33 cellular contexts compared by ENCODE assay signal in genomic region chr22:41936894-41937169, GRCh38. TPM values are rescaled to one million over a fixed set of nuclear protein-coding genes. Genes with fewer than 3 reads are reported as not detected.
DNase-seq lines count a peak whose midpoint lies in the region; ATAC-seq and TF ChIP-seq lines count a peak whose summit lies in the region.
"Had no signal": no experiment of that assay in that cellular context is flagged by ENCODE, and none has a peak within 500 bp of the region (broad histone marks: within the 10 kb centered on the region; RNA-seq: fewer than 3 reads in every experiment).

No MANE protein-coding gene starts in this region.

- no peaks in the 10 kb centered on the region for H3K9me2 ChIP-seq in SU-DHL-6 (replicated peaks; ENCODE audit: insufficient read depth, low read length)

- no peak for DNase-seq in activated CD4-positive, alpha-beta memory T cell treated with anti-CD3 and anti-CD28 coated beads for 36 hours
- no peak for DNase-seq in activated CD4-positive, alpha-beta memory T cell treated with anti-CD3 and anti-CD28 coated beads, Interleukin-2, amount 10 ng/mL, durations not matched to agents 7 days and 5 days
- DNase-seq in GM12865 (ENCODE audit: low read depth): no peak
- no peak for DNase-seq in neural crest cell (ENCODE audit: low read depth, low spot score)
- no peak for DNase-seq in dorsolateral prefrontal cortex
- no peak for DNase-seq in activated CD4-positive, alpha-beta T cell treated with anti-CD3 and anti-CD28 coated beads for 4 hours
- DNase-seq: activated CD4-positive, alpha-beta T cell treated with anti-CD3 and anti-CD28 coated beads, Interleukin-2, amount 10 ng/mL, durations not matched to agents 24 days and 14 days; CD4-positive, alpha-beta memory T cell; heart right ventricle; kidney; midbrain; MV-4-11; naive thymus-derived CD4-positive, alpha-beta T cell; NCI-H1436 treated with DMSO at 0.1 percent for 48 hours; NCI-H345; nucleus accumbens; SJCRH30; stimulated activated CD4-positive, alpha-beta T cell treated with anti-CD3 and anti-CD28 coated beads, Interleukin-12 subunit alpha, Interleukin-12 subunit beta, amount 100 ng/mL, for 4 hours; stimulated activated CD4-positive, alpha-beta T cell treated with anti-CD3 and anti-CD28 coated beads, Interleukin-4, amount 100 ng/mL, for 1 hour; substantia nigra; T1000; trophoblast cell had no signal

- H3K4me3 ChIP-seq in GM12865 (ENCODE audit: low read depth, low read length) (peak overlapping the region; percentile 1; the same call in 1 of the 2 replicates), SU-DHL-6 (ENCODE audit: insufficient read depth, low read length, poor library complexity, severe bottlenecking) (no peak overlapping the region), dorsolateral prefrontal cortex (no peak overlapping the region)
- H3K4me3 ChIP-seq: breast epithelium, heart right ventricle, SJCRH30 had no signal

- H3K4me1 Mint-ChIP-seq in activated CD4-positive, alpha-beta memory T cell treated with anti-CD3 and anti-CD28 coated beads for 36 hours (ENCODE audit: low read depth): peaks cover 35% of the 10 kb centered on the region
- H3K4me1 Mint-ChIP-seq in activated CD4-positive, alpha-beta memory T cell treated with anti-CD3 and anti-CD28 coated beads, Interleukin-2, amount 10 ng/mL, durations not matched to agents 7 days and 5 days: peaks cover 33% of the 10 kb centered on the region
- H3K4me1 Mint-ChIP-seq in neural crest cell: peaks cover 24% of the 10 kb centered on the region

- H3F3A ChIP-seq in SU-DHL-6 (ENCODE audit: insufficient read depth): peaks cover 61% of the 10 kb centered on the region

- H3K27ac ChIP-seq in SU-DHL-6 (ENCODE audit: low read depth, low read length): peak overlapping the region; percentile 93
- H3K27ac ChIP-seq in dorsolateral prefrontal cortex: no peak overlapping the region
- H3K27ac ChIP-seq: 22Rv1, breast epithelium, heart right ventricle, SJCRH30, VCaP had no signal

- H3K27me3 ChIP-seq in SU-DHL-6 (ENCODE audit: low read length): no peaks in the 10 kb centered on the region
- no peaks in the 10 kb centered on the region for H3K27me3 ChIP-seq in dorsolateral prefrontal cortex
- H3K27me3 ChIP-seq: breast epithelium, heart right ventricle, SJCRH30 had no signal

- ATAC-seq in GM21528 (IDR thresholded peaks at IDR 0.05; ENCODE audit: low FRiP score, unreplicated experiment): no peak
- ATAC-seq: HCT116; heart right ventricle; naive thymus-derived CD4-positive, alpha-beta T cell; sciatic nerve had no signal

- no peak overlapping the region for H2AFZ ChIP-seq in SU-DHL-6 (ENCODE audit: low read depth, low read length, severe bottlenecking)

- peak overlapping the region; percentile 40 for H3K27ac Mint-ChIP-seq in activated CD4-positive, alpha-beta memory T cell treated with anti-CD3 and anti-CD28 coated beads for 36 hours
- no peak overlapping the region for H3K27ac Mint-ChIP-seq in activated CD4-positive, alpha-beta memory T cell treated with anti-CD3 and anti-CD28 coated beads, Interleukin-2, amount 10 ng/mL, durations not matched to agents 7 days and 5 days
- peak overlapping the region; percentile 88 for H3K27ac Mint-ChIP-seq in neural crest cell (ENCODE audit: unreplicated experiment)
- H3K27ac Mint-ChIP-seq: activated CD4-positive, alpha-beta T cell treated with anti-CD3 and anti-CD28 coated beads, Interleukin-2, amount 10 ng/mL, durations not matched to agents 24 days and 14 days; activated naive CD4-positive, alpha-beta T cell treated with anti-CD3 and anti-CD28 coated beads, Interleukin-2, amount 50 U/mL, for 24 hours; progenitor cell of endocrine pancreas had no signal

- H3K4me3 Mint-ChIP-seq in activated CD4-positive, alpha-beta memory T cell treated with anti-CD3 and anti-CD28 coated beads for 36 hours: no peak overlapping the region
- H3K4me3 Mint-ChIP-seq in activated CD4-positive, alpha-beta memory T cell treated with anti-CD3 and anti-CD28 coated beads, Interleukin-2, amount 10 ng/mL, durations not matched to agents 7 days and 5 days: no peak overlapping the region
- no peak overlapping the region for H3K4me3 Mint-ChIP-seq in neural crest cell
- H3K4me3 Mint-ChIP-seq: activated CD4-positive, alpha-beta T cell treated with anti-CD3 and anti-CD28 coated beads, Interleukin-2, amount 10 ng/mL, durations not matched to agents 24 days and 14 days; activated naive CD4-positive, alpha-beta T cell treated with anti-CD3 and anti-CD28 coated beads, Interleukin-2, amount 50 U/mL, for 24 hours had no signal

- 0 out of 2 replicates have a peak, but pooled peaks cover 6% of the 10 kb centered on the region for H3K36me3 ChIP-seq in SU-DHL-6 (ENCODE audit: low read length)
- H3K36me3 ChIP-seq: breast epithelium had no signal

- no peaks in the 10 kb centered on the region for H3K9me3 Mint-ChIP-seq in activated CD4-positive, alpha-beta memory T cell treated with anti-CD3 and anti-CD28 coated beads for 36 hours
- no peaks in the 10 kb centered on the region for H3K9me3 Mint-ChIP-seq in activated CD4-positive, alpha-beta memory T cell treated with anti-CD3 and anti-CD28 coated beads, Interleukin-2, amount 10 ng/mL, durations not matched to agents 7 days and 5 days
- H3K9me3 Mint-ChIP-seq in neural crest cell: no peaks in the 10 kb centered on the region
- H3K9me3 Mint-ChIP-seq: activated CD4-positive, alpha-beta T cell treated with anti-CD3 and anti-CD28 coated beads, Interleukin-2, amount 10 ng/mL, durations not matched to agents 24 days and 14 days; activated naive CD4-positive, alpha-beta T cell treated with anti-CD3 and anti-CD28 coated beads, Interleukin-2, amount 50 U/mL, for 24 hours had no signal

- H4K20me1 ChIP-seq in SU-DHL-6 (ENCODE audit: low read depth, low read length): no peaks in the 10 kb centered on the region

- peaks cover 44% of the 10 kb centered on the region for H3K36me3 Mint-ChIP-seq in activated CD4-positive, alpha-beta memory T cell treated with anti-CD3 and anti-CD28 coated beads for 36 hours
- peaks cover 47% of the 10 kb centered on the region for H3K36me3 Mint-ChIP-seq in activated CD4-positive, alpha-beta memory T cell treated with anti-CD3 and anti-CD28 coated beads, Interleukin-2, amount 10 ng/mL, durations not matched to agents 7 days and 5 days (ENCODE audit: low read depth)
- H3K36me3 Mint-ChIP-seq in neural crest cell (ENCODE audit: low read depth): peaks cover 2% of the 10 kb centered on the region
- H3K36me3 Mint-ChIP-seq: activated naive CD4-positive, alpha-beta T cell treated with anti-CD3 and anti-CD28 coated beads, Interleukin-2, amount 50 U/mL, for 24 hours had no signal

- TF ChIP-seq CTCF in GM12865 (IDR thresholded peaks at IDR 0.05; ENCODE audit: insufficient read depth, low read depth, low read length, missing control alignments) (no peak), SU-DHL-6 (IDR thresholded peaks at IDR 0.05; ENCODE audit: insufficient read depth, low read length, poor library complexity, severe bottlenecking) (no peak), neural crest cell (conservative IDR thresholded peaks at IDR 0.05) (no peak), dorsolateral prefrontal cortex (IDR thresholded peaks at IDR 0.05 in 54 of 56, conservative IDR thresholded peaks at IDR 0.05 in 2 of 56; ENCODE audit: low read depth in 1 of 56, partially characterized antibody in 56 of 56) (no peak)

- POLR2A ChIA-PET in activated CD4-positive, alpha-beta memory T cell treated with anti-CD3 and anti-CD28 coated beads for 36 hours (lab: Charles Lee): interaction anchor here (1.6 to 3.5 kb wide), 2 partner anchors 11 to 17 kb away, joined by 5 to 22 read pairs; partner anchors contain the start of gene TNFRSF13C
- POLR2A ChIA-PET in activated CD4-positive, alpha-beta memory T cell treated with anti-CD3 and anti-CD28 coated beads, Interleukin-2, amount 10 ng/mL, durations not matched to agents 7 days and 5 days (lab: Charles Lee): interaction anchor here (1.0 to 2.6 kb wide), 5 partner anchors 10 to 104 kb away, joined by 3 to 9 read pairs (median 4); partner anchors contain the start of genes CENPM, SREBF2 and TNFRSF13C

- peak overlapping the region; percentile 40 for H3K4me2 ChIP-seq in SU-DHL-6 (ENCODE audit: low read depth, low read length, poor library complexity, severe bottlenecking)

- intact Hi-C loops in activated CD4-positive, alpha-beta memory T cell treated with anti-CD3 and anti-CD28 coated beads for 36 hours (cut with micrococcal nuclease): no loop called here
- intact Hi-C loops in dorsolateral prefrontal cortex (cut with DNase I): no loop called here

- CTCF ChIA-PET in activated CD4-positive, alpha-beta memory T cell treated with anti-CD3 and anti-CD28 coated beads for 36 hours (lab: Charles Lee): interaction anchor here (1.0 kb wide), 1 partner anchor 11 kb away, joined by 7 read pairs; the partner anchor contains the start of gene TNFRSF13C
- CTCF ChIA-PET in activated CD4-positive, alpha-beta memory T cell treated with anti-CD3 and anti-CD28 coated beads, Interleukin-2, amount 10 ng/mL, durations not matched to agents 7 days and 5 days (lab: Charles Lee): interaction anchor here (1.2 kb wide), 1 partner anchor 11 kb away, joined by 4 read pairs; no protein-coding TSS in a partner anchor

- peak overlapping the region; percentile 27 for H3K9ac ChIP-seq in SU-DHL-6 (ENCODE audit: low read length)

- no peaks in the 10 kb centered on the region for H3K27me3 Mint-ChIP-seq in activated CD4-positive, alpha-beta memory T cell treated with anti-CD3 and anti-CD28 coated beads for 36 hours
- no peaks in the 10 kb centered on the region for H3K27me3 Mint-ChIP-seq in activated CD4-positive, alpha-beta memory T cell treated with anti-CD3 and anti-CD28 coated beads, Interleukin-2, amount 10 ng/mL, durations not matched to agents 7 days and 5 days
- H3K27me3 Mint-ChIP-seq in neural crest cell (ENCODE audit: low read depth): no peaks in the 10 kb centered on the region
- H3K27me3 Mint-ChIP-seq: activated naive CD4-positive, alpha-beta T cell treated with anti-CD3 and anti-CD28 coated beads, Interleukin-2, amount 50 U/mL, for 24 hours; CD4-positive, alpha-beta memory T cell; progenitor cell of endocrine pancreas had no signal

- H3K79me2 ChIP-seq in SU-DHL-6 (ENCODE audit: insufficient read depth, low read length): no peaks in the 10 kb centered on the region; the same call in 1 of the 2 replicates

- no peaks in the 10 kb centered on the region for H3K9me3 ChIP-seq in SU-DHL-6 (ENCODE audit: insufficient read depth, low read length)
- H3K9me3 ChIP-seq: breast epithelium, heart right ventricle, SJCRH30 had no signal

RNA-seq across cellular contexts. Expression of gene CENPM, which starts 10.1 kb away (rescaled TPM):
- total RNA-seq in activated CD4-positive, alpha-beta memory T cell treated with anti-CD3 and anti-CD28 coated beads for 36 hours: 100 to 1,000 TPM in 1 of 2 experiments, 10 to 100 TPM in 1; 99.9 to 106 TPM
- total RNA-seq in activated CD4-positive, alpha-beta memory T cell treated with anti-CD3 and anti-CD28 coated beads, Interleukin-2, amount 10 ng/mL, durations not matched to agents 7 days and 5 days: 10 to 100 TPM; 71.8 to 81.2 TPM
- 47.3 and 48.9 TPM in 2 replicates for total RNA-seq in neural crest cell
- total RNA-seq in dorsolateral prefrontal cortex: 1 to 10 TPM in 53 of 120 experiments, under 1 TPM in 26, not detected in 41; 0.49 to 3.3 (median 1.4) TPM
- total RNA-seq: sciatic nerve had no signal

RNA-seq across cellular contexts. Expression of gene TNFRSF13C, which starts 10.2 kb away (rescaled TPM):
- 1 to 10 TPM; 3.2 to 5.0 TPM for total RNA-seq in activated CD4-positive, alpha-beta memory T cell treated with anti-CD3 and anti-CD28 coated beads for 36 hours
- 1 to 10 TPM; 2.3 to 2.6 TPM for total RNA-seq in activated CD4-positive, alpha-beta memory T cell treated with anti-CD3 and anti-CD28 coated beads, Interleukin-2, amount 10 ng/mL, durations not matched to agents 7 days and 5 days
- total RNA-seq in neural crest cell (4.0 and 4.4 TPM in 2 replicates), dorsolateral prefrontal cortex (1 to 10 TPM in 78 of 120 experiments, under 1 TPM in 42; 0.13 to 5.8 (median 1.2) TPM)

RNA-seq across cellular contexts. Expression of gene SHISA8, which starts 22.0 kb away (rescaled TPM):
- 1 to 10 TPM in 1 of 2 experiments, under 1 TPM in 1; 0.97 to 1.1 TPM for total RNA-seq in activated CD4-positive, alpha-beta memory T cell treated with anti-CD3 and anti-CD28 coated beads for 36 hours
- total RNA-seq in activated CD4-positive, alpha-beta memory T cell treated with anti-CD3 and anti-CD28 coated beads, Interleukin-2, amount 10 ng/mL, durations not matched to agents 7 days and 5 days: not detected
- total RNA-seq in neural crest cell (0.19 TPM in 1 of 2 replicates, not detected in the other), dorsolateral prefrontal cortex (1 to 10 TPM in 117 of 120 experiments, under 1 TPM in 2, not detected in 1; 0.79 to 7.2 (median 2.8) TPM)
- total RNA-seq: breast epithelium; CD4-positive, alpha-beta memory T cell; chondrocyte; frontal cortex; progenitor cell of endocrine pancreas; SJCRH30 had no signal

RNA-seq across cellular contexts. Expression of gene SEPTIN3, which starts 32.4 kb away (rescaled TPM):
- total RNA-seq in activated CD4-positive, alpha-beta memory T cell treated with anti-CD3 and anti-CD28 coated beads for 36 hours: 1 to 10 TPM; 2.2 to 2.8 TPM
- 1 to 10 TPM; 2.8 to 3.2 TPM for total RNA-seq in activated CD4-positive, alpha-beta memory T cell treated with anti-CD3 and anti-CD28 coated beads, Interleukin-2, amount 10 ng/mL, durations not matched to agents 7 days and 5 days
- total RNA-seq in neural crest cell (71.5 and 75.0 TPM in 2 replicates), dorsolateral prefrontal cortex (100 to 1,000 TPM in 119 of 120 experiments, 10 to 100 TPM in 1; 90.5 to 406 (median 293) TPM)

Comparison
In these comparisons a context has a peak if more than half of its experiments do, and no peak if none do; other contexts are left out.
1. RNA of gene CENPM, which starts 10.1 kb away (total RNA-seq): 99.9 to 106 TPM in activated CD4-positive, alpha-beta memory T cell treated with anti-CD3 and anti-CD28 coated beads for 36 hours, 71.8 to 81.2 TPM in activated CD4-positive, alpha-beta memory T cell treated with anti-CD3 and anti-CD28 coated beads, Interleukin-2, amount 10 ng/mL, durations not matched to agents 7 days and 5 days and 47.3 to 48.9 TPM in neural crest cell; 0.49 to 3.3 TPM in dorsolateral prefrontal cortex; every median in the first group is over 10 times any median in the second.